Comparison of ENCODE assay signal across 1 cellular context in the genomic region with DNA sequence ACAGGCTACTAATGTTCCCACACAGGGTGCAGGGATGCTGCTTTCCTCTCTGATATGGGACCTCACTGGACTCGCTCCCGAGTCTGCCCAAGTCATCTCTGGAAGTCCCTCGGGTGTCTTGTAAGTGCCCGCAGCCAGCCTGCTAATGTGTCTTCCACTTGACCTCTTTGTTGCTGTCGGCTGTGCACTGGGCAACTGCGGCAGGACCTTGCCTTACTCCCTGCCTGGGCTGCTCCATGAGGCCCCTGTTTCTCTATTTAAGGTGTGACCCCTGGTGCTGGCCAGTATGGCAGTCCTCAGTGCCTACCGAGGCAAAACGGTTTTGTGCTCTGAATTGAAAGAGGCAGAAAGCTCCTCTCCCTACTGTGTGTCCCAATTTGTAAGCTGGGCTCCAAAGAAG.
TF ChIP-seq lines count a peak whose summit lies in the region.

No MANE protein-coding gene starts in this region.

TF ChIP-seq in H1, 55 proteins besides CTCF, POLR2A, EP300 and RAD21:
- TF ChIP-seq, protein P1, sequence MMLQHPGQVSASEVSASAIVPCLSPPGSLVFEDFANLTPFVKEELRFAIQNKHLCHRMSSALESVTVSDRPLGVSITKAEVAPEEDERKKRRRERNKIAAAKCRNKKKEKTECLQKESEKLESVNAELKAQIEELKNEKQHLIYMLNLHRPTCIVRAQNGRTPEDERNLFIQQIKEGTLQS (IDR thresholded peaks at IDR 0.05; ENCODE audit: insufficient read depth, low read depth, low read length): no peak
- TF ChIP-seq, protein P2, sequence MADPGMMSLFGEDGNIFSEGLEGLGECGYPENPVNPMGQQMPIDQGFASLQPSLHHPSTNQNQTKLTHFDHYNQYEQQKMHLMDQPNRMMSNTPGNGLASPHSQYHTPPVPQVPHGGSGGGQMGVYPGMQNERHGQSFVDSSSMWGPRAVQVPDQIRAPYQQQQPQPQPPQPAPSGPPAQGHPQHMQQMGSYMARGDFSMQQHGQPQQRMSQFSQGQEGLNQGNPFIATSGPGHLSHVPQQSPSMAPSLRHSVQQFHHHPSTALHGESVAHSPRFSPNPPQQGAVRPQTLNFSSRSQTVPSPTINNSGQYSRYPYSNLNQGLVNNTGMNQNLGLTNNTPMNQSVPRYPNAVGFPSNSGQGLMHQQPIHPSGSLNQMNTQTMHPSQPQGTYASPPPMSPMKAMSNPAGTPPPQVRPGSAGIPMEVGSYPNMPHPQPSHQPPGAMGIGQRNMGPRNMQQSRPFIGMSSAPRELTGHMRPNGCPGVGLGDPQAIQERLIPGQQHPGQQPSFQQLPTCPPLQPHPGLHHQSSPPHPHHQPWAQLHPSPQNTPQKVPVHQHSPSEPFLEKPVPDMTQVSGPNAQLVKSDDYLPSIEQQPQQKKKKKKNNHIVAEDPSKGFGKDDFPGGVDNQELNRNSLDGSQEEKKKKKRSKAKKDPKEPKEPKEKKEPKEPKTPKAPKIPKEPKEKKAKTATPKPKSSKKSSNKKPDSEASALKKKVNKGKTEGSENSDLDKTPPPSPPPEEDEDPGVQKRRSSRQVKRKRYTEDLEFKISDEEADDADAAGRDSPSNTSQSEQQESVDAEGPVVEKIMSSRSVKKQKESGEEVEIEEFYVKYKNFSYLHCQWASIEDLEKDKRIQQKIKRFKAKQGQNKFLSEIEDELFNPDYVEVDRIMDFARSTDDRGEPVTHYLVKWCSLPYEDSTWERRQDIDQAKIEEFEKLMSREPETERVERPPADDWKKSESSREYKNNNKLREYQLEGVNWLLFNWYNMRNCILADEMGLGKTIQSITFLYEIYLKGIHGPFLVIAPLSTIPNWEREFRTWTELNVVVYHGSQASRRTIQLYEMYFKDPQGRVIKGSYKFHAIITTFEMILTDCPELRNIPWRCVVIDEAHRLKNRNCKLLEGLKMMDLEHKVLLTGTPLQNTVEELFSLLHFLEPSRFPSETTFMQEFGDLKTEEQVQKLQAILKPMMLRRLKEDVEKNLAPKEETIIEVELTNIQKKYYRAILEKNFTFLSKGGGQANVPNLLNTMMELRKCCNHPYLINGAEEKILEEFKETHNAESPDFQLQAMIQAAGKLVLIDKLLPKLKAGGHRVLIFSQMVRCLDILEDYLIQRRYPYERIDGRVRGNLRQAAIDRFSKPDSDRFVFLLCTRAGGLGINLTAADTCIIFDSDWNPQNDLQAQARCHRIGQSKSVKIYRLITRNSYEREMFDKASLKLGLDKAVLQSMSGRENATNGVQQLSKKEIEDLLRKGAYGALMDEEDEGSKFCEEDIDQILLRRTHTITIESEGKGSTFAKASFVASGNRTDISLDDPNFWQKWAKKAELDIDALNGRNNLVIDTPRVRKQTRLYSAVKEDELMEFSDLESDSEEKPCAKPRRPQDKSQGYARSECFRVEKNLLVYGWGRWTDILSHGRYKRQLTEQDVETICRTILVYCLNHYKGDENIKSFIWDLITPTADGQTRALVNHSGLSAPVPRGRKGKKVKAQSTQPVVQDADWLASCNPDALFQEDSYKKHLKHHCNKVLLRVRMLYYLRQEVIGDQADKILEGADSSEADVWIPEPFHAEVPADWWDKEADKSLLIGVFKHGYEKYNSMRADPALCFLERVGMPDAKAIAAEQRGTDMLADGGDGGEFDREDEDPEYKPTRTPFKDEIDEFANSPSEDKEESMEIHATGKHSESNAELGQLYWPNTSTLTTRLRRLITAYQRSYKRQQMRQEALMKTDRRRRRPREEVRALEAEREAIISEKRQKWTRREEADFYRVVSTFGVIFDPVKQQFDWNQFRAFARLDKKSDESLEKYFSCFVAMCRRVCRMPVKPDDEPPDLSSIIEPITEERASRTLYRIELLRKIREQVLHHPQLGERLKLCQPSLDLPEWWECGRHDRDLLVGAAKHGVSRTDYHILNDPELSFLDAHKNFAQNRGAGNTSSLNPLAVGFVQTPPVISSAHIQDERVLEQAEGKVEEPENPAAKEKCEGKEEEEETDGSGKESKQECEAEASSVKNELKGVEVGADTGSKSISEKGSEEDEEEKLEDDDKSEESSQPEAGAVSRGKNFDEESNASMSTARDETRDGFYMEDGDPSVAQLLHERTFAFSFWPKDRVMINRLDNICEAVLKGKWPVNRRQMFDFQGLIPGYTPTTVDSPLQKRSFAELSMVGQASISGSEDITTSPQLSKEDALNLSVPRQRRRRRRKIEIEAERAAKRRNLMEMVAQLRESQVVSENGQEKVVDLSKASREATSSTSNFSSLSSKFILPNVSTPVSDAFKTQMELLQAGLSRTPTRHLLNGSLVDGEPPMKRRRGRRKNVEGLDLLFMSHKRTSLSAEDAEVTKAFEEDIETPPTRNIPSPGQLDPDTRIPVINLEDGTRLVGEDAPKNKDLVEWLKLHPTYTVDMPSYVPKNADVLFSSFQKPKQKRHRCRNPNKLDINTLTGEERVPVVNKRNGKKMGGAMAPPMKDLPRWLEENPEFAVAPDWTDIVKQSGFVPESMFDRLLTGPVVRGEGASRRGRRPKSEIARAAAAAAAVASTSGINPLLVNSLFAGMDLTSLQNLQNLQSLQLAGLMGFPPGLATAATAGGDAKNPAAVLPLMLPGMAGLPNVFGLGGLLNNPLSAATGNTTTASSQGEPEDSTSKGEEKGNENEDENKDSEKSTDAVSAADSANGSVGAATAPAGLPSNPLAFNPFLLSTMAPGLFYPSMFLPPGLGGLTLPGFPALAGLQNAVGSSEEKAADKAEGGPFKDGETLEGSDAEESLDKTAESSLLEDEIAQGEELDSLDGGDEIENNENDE (IDR thresholded peaks at IDR 0.05; ENCODE audit: insufficient replicate concordance, low read length): no peak
- TF ChIP-seq MAFK (IDR thresholded peaks at IDR 0.05; ENCODE audit: low read depth, low read length) (no peak), SIRT6 (IDR thresholded peaks at IDR 0.05; ENCODE audit: low read length) (no peak)
